In genomic region chr2:177239934-177240600, GRCh38 we compare ENCODE assay signal across 1 cellular context.
TF ChIP-seq lines count a peak whose summit lies in the region.

No MANE protein-coding gene starts in this region.

TF ChIP-seq in GM12878, 131 proteins besides CTCF, POLR2A, EP300 and RAD21 (continued from another document):
- peak; percentile 41; the same call in 1 of the 2 replicates for TF ChIP-seq RELB (IDR thresholded peaks at IDR 0.05; ENCODE audit: low read depth)
- no peak for TF ChIP-seq PML (IDR thresholded peaks at IDR 0.05; ENCODE audit: low read length)
- peak; percentile 21 for TF ChIP-seq E2F8 (IDR thresholded peaks at IDR 0.05; ENCODE audit: low read depth, partially characterized antibody)
- no peak for TF ChIP-seq TCF3 (IDR thresholded peaks at IDR 0.05; ENCODE audit: borderline replicate concordance, insufficient read depth, low read depth, low read length)
- no peak for TF ChIP-seq SREBF2 (IDR thresholded peaks at IDR 0.05; ENCODE audit: low read length)
- peak; percentile 35 to 41; a peak in 2 of 4 replicates for TF ChIP-seq BHLHE40 (IDR thresholded peaks at IDR 0.05; ENCODE audit: borderline replicate concordance in 1 of 2, low read depth in 2 of 2, low read length in 1 of 2)
- TF ChIP-seq ZNF384 (IDR thresholded peaks at IDR 0.05; ENCODE audit: borderline replicate concordance, low read depth, low read length) = peak; percentile 69
- TF ChIP-seq NBN (IDR thresholded peaks at IDR 0.05) = 0 out of 2 replicates have a peak, but pooled peaks have one; percentile 36
- peak; percentile 95 for TF ChIP-seq RAD51 (IDR thresholded peaks at IDR 0.05)
- TF ChIP-seq IKZF2 (IDR thresholded peaks at IDR 0.05) = peak in 1 of 2 experiments; percentile 42; a peak in 1 of 4 replicates
- TF ChIP-seq EED (IDR thresholded peaks at IDR 0.05; ENCODE audit: low read depth) = peak; percentile 23; the same call in 1 of the 2 replicates
- peak; percentile 31 for TF ChIP-seq USF1 (IDR thresholded peaks at IDR 0.05; ENCODE audit: borderline replicate concordance, extremely low read length, insufficient read depth, low read depth, low read length)
- peak; percentile 62; the same call in 1 of the 2 replicates for TF ChIP-seq USF2 (IDR thresholded peaks at IDR 0.05; ENCODE audit: borderline replicate concordance, low read depth, low read length)
- TF ChIP-seq MTA2 (IDR thresholded peaks at IDR 0.05; ENCODE audit: low read depth) = 0 out of 2 replicates have a peak, but pooled peaks have one; percentile 16
- no peak for TF ChIP-seq PRDM15 (CRISPR knock-in tag; IDR thresholded peaks at IDR 0.05)
- no peak for TF ChIP-seq ZNF274 (IDR thresholded peaks at IDR 0.05; ENCODE audit: insufficient read depth, insufficient read length)
- peak; percentile 52; the same call in 1 of the 2 replicates for TF ChIP-seq HDGF (IDR thresholded peaks at IDR 0.05)
- TF ChIP-seq ETV6 (conservative IDR thresholded peaks at IDR 0.05 in 1 of 2, IDR thresholded peaks at IDR 0.05 in 1 of 2; ENCODE audit: borderline replicate concordance in 1 of 2, low read depth in 1 of 2) = peak in 1 of 2 experiments; percentile 60; a peak in 1 of 4 replicates
- TF ChIP-seq SPI1 (IDR thresholded peaks at IDR 0.05; ENCODE audit: borderline replicate concordance, insufficient read depth, low read depth, low read length) = peak; percentile 83
- TF ChIP-seq IKZF1 (conservative IDR thresholded peaks at IDR 0.05) = peak; percentile 46; the same call in 1 of the 2 replicates
